ENCODE assay signal across 22 cellular contexts in genomic region chrX:87167841-87168240, GRCh38.
A peak's percentile ranks its signal among the peaks of the same experiment; 100 is the strongest.
DNase-seq lines count a peak whose midpoint lies in the region; ATAC-seq and TF ChIP-seq lines count a peak whose summit lies in the region.
"Had no signal": no experiment of that assay in that cellular context is flagged by ENCODE, and none has a peak within 500 bp of the region (broad histone marks: within the 10 kb centered on the region; RNA-seq: fewer than 3 reads in every experiment).

No MANE protein-coding gene starts in this region.

- H3K9ac ChIP-seq in HUES48 (ENCODE audit: low read depth, low read length) (no peak overlapping the region), endodermal cell (ENCODE audit: extremely low read depth, low read length, poor library complexity, severe bottlenecking) (no peak overlapping the region), mesendoderm (ENCODE audit: low read length) (no peak overlapping the region)
- H3K9ac ChIP-seq: BLaER1 treated with 17β-estradiol and CSF1 and Interleukin-3, amounts not matched to agents 10 nM and 100 nM had no signal

- H3K36me3 ChIP-seq in GM23338 (ENCODE audit: insufficient read depth): no peaks in the 10 kb centered on the region
- H3K36me3 ChIP-seq in HUES48 (ENCODE audit: control insufficient read depth, insufficient read depth, low read length): no peaks in the 10 kb centered on the region
- no peaks in the 10 kb centered on the region for H3K36me3 ChIP-seq in endodermal cell (ENCODE audit: control insufficient read depth, insufficient read depth, low read length)
- H3K36me3 ChIP-seq in mesendoderm (ENCODE audit: control insufficient read depth, insufficient read depth, low read length): no peaks in the 10 kb centered on the region
- no peaks in the 10 kb centered on the region for H3K36me3 ChIP-seq in CD4-positive, alpha-beta memory T cell (ENCODE audit: insufficient read depth, low read length)
- H3K36me3 ChIP-seq: BE2C; BLaER1 treated with 17β-estradiol and CSF1 and Interleukin-3, amounts not matched to agents 10 nM and 100 nM had no signal

- H3K56ac ChIP-seq in mesendoderm (ENCODE audit: low read length): no peak overlapping the region

- no peak overlapping the region for H4K5ac ChIP-seq in mesendoderm (ENCODE audit: low read length)

- DNase-seq in GM23338 (ENCODE audit: low spot score) (peak; percentile 51), endodermal cell (peak; percentile 44), mesendoderm (peak; percentile 19), WTC11 (ENCODE audit: low spot score) (no peak), LoVo (ENCODE audit: low spot score) (no peak), putamen (ENCODE audit: low spot score) (no peak)
- no peak for DNase-seq in CD4-positive, alpha-beta memory T cell
- DNase-seq: 8988T; ACHN; AML-193; BE2C; Calu3; CD4-positive, alpha-beta T cell; COR-L47; DMS53; DMS79 treated with DMSO at 0.1 percent for 48 hours; H7; HFFc6 had no signal

- H4K20me1 ChIP-seq in GM23338 (replicated peaks; ENCODE audit: insufficient read depth): no peaks in the 10 kb centered on the region
- H4K20me1 ChIP-seq: BLaER1 treated with 17β-estradiol and CSF1 and Interleukin-3, amounts not matched to agents 10 nM and 100 nM had no signal

- H3K36me3 Mint-ChIP-seq in GM23338 (ENCODE audit: low read depth): peaks cover 23% of the 10 kb centered on the region
- no peaks in the 10 kb centered on the region for H3K36me3 Mint-ChIP-seq in endodermal cell (ENCODE audit: low read depth)
- H3K36me3 Mint-ChIP-seq in WTC11: peaks cover 18% of the 10 kb centered on the region
- H3K36me3 Mint-ChIP-seq in CD4-positive, alpha-beta memory T cell: no peaks in the 10 kb centered on the region
- H3K36me3 Mint-ChIP-seq: CD14-positive monocyte had no signal

- peaks cover 2% of the 10 kb centered on the region for H3K27me3 Mint-ChIP-seq in GM23338 (ENCODE audit: insufficient read depth, low read depth, poor library complexity)
- H3K27me3 Mint-ChIP-seq in endodermal cell (ENCODE audit: insufficient read depth): peaks cover 3% of the 10 kb centered on the region
- no peaks in the 10 kb centered on the region for H3K27me3 Mint-ChIP-seq in WTC11 (ENCODE audit: low read depth)
- H3K27me3 Mint-ChIP-seq in CD4-positive, alpha-beta memory T cell: no peaks in the 10 kb centered on the region
- H3K27me3 Mint-ChIP-seq: CD4-positive, alpha-beta T cell had no signal

- H3K79me2 ChIP-seq in GM23338 (replicated peaks; ENCODE audit: insufficient read depth): no peaks in the 10 kb centered on the region
- no peaks in the 10 kb centered on the region for H3K79me2 ChIP-seq in mesendoderm (ENCODE audit: control insufficient read depth, insufficient read depth, low read length)

- H3K27me3 ChIP-seq in GM23338 (ENCODE audit: insufficient read depth): no peaks in the 10 kb centered on the region
- H3K27me3 ChIP-seq in HUES48 (ENCODE audit: control insufficient read depth, insufficient read depth, low read length): no peaks in the 10 kb centered on the region
- H3K27me3 ChIP-seq in endodermal cell (ENCODE audit: control insufficient read depth, insufficient read depth, low read length, poor library complexity, severe bottlenecking): peaks cover 15% of the 10 kb centered on the region
- H3K27me3 ChIP-seq in mesendoderm (ENCODE audit: insufficient read depth, low read length, poor library complexity): no peaks in the 10 kb centered on the region
- no peaks in the 10 kb centered on the region for H3K27me3 ChIP-seq in CD4-positive, alpha-beta memory T cell (ENCODE audit: insufficient read depth, low read length)
- H3K27me3 ChIP-seq: BE2C had no signal

- H3K4me3 ChIP-seq in GM23338 (no peak overlapping the region), HUES48 (ENCODE audit: low read depth, low read length) (no peak overlapping the region), endodermal cell (ENCODE audit: low read length) (no peak overlapping the region), mesendoderm (ENCODE audit: low read length) (no peak overlapping the region)
- no peak overlapping the region for H3K4me3 ChIP-seq in CD4-positive, alpha-beta memory T cell (ENCODE audit: low read length in 2 of 2)
- H3K4me3 ChIP-seq: A549; BLaER1 treated with 17β-estradiol and CSF1 and Interleukin-3, amounts not matched to agents 10 nM and 100 nM had no signal

- peak overlapping the region; percentile 63; the same call in 1 of the 2 replicates for H3K27ac ChIP-seq in GM23338 (ENCODE audit: low read depth)
- H3K27ac ChIP-seq in HUES48 (ENCODE audit: low read depth, low read length): peak overlapping the region; percentile 74
- no peak overlapping the region for H3K27ac ChIP-seq in endodermal cell (ENCODE audit: low read depth, low read length)
- H3K27ac ChIP-seq in mesendoderm (ENCODE audit: low read depth, low read length): no peak overlapping the region
- no peak overlapping the region for H3K27ac ChIP-seq in CD4-positive, alpha-beta memory T cell (ENCODE audit: low read depth, low read length)
- H3K27ac ChIP-seq: A549; BLaER1 treated with 17β-estradiol and CSF1 and Interleukin-3, amounts not matched to agents 10 nM and 100 nM had no signal

- TF ChIP-seq CTCF in GM23338 (conservative IDR thresholded peaks at IDR 0.05; ENCODE audit: low read depth in 2 of 2) (no peak), endodermal cell (conservative IDR thresholded peaks at IDR 0.05) (no peak), WTC11 (IDR thresholded peaks at IDR 0.05) (no peak)

- ATAC-seq in GM23338 (peak; percentile 72), WTC11 (no peak; the same call in 1 of the 2 replicates)
- ATAC-seq: A549 had no signal

- H3K79me1 ChIP-seq in mesendoderm (ENCODE audit: low read length): no peaks in the 10 kb centered on the region

- no peak overlapping the region for H2BK120ac ChIP-seq in mesendoderm (ENCODE audit: low read depth, low read length)

- H3K4me1 Mint-ChIP-seq in GM23338 (peaks cover 8% of the 10 kb centered on the region; the same call in 2 of the 3 replicates), endodermal cell (peaks cover 5% of the 10 kb centered on the region), WTC11 (0 out of 2 replicates have a peak, but pooled peaks cover 3% of the 10 kb centered on the region)
- no peaks in the 10 kb centered on the region for H3K4me1 Mint-ChIP-seq in CD4-positive, alpha-beta memory T cell
- H3K4me1 Mint-ChIP-seq: CD14-positive monocyte had no signal

- no peak overlapping the region for H3K18ac ChIP-seq in mesendoderm (ENCODE audit: low read length)

- H3K4ac ChIP-seq in mesendoderm (ENCODE audit: low read depth, low read length): no peak overlapping the region

- H4K8ac ChIP-seq in mesendoderm (ENCODE audit: low read depth, low read length): no peak overlapping the region

- no peaks in the 10 kb centered on the region for H3F3A ChIP-seq in GM23338 (replicated peaks; ENCODE audit: low read depth)

- H2AK5ac ChIP-seq in mesendoderm (ENCODE audit: low read length): no peak overlapping the region

- no peak overlapping the region for H3K27ac Mint-ChIP-seq in GM23338
- no peak overlapping the region for H3K27ac Mint-ChIP-seq in endodermal cell
- no peak overlapping the region for H3K27ac Mint-ChIP-seq in WTC11
- H3K27ac Mint-ChIP-seq in CD4-positive, alpha-beta memory T cell: no peak overlapping the region
- H3K27ac Mint-ChIP-seq: CD14-positive monocyte; CD4-positive, alpha-beta T cell; HFFc6 had no signal

- POLR2A ChIA-PET in WTC11 (lab: Charles Lee): no interaction called here
- POLR2A ChIA-PET in CD4-positive, alpha-beta memory T cell (lab: Charles Lee; ENCODE audit: partially characterized antibody): no interaction called here

- H2BK5ac ChIP-seq in mesendoderm (ENCODE audit: low read length): no peak overlapping the region

- CTCF ChIA-PET in WTC11 (lab: Charles Lee): no interaction called here
- CTCF ChIA-PET in CD4-positive, alpha-beta memory T cell (lab: Charles Lee; ENCODE audit: partially characterized antibody): no interaction called here

- H2AFZ ChIP-seq in GM23338: no peak overlapping the region

- intact Hi-C loops in CD4-positive, alpha-beta memory T cell (cut with micrococcal nuclease): no loop called here

- H3K9me3 Mint-ChIP-seq in GM23338 (peaks cover 24% of the 10 kb centered on the region), endodermal cell (peaks cover 5% of the 10 kb centered on the region), WTC11 (peaks cover 23% of the 10 kb centered on the region)
- peaks cover 0 to 5% (median under 1%) of the 10 kb centered on the region in 8 donors for H3K9me3 Mint-ChIP-seq in CD4-positive, alpha-beta memory T cell

- no peaks in the 10 kb centered on the region for H3K4me1 ChIP-seq in GM23338 (ENCODE audit: insufficient read depth)
- H3K4me1 ChIP-seq in HUES48 (ENCODE audit: control insufficient read depth, insufficient read depth, low read length): peaks cover 7% of the 10 kb centered on the region
- H3K4me1 ChIP-seq in endodermal cell (ENCODE audit: control insufficient read depth, insufficient read depth, low read length): no peaks in the 10 kb centered on the region
- no peaks in the 10 kb centered on the region for H3K4me1 ChIP-seq in mesendoderm (ENCODE audit: control insufficient read depth, low read depth, low read length)
- no peaks in the 10 kb centered on the region for H3K4me1 ChIP-seq in CD4-positive, alpha-beta memory T cell (ENCODE audit: insufficient read depth, low read length)
- H3K4me1 ChIP-seq: A549; BE2C; BLaER1 treated with 17β-estradiol and CSF1 and Interleukin-3, amounts not matched to agents 10 nM and 100 nM had no signal

- peaks cover 27% of the 10 kb centered on the region for H3K9me3 ChIP-seq in HUES48 (ENCODE audit: control insufficient read depth, insufficient read depth, low read length)
- no peaks in the 10 kb centered on the region for H3K9me3 ChIP-seq in endodermal cell (ENCODE audit: control insufficient read depth, low read length)
- H3K9me3 ChIP-seq in CD4-positive, alpha-beta memory T cell (ENCODE audit: control insufficient read depth in 1 of 2, low read length in 2 of 2): no peaks in the 10 kb centered on the region
- H3K9me3 ChIP-seq: A549; BE2C; BLaER1 treated with 17β-estradiol and CSF1 and Interleukin-3, amounts not matched to agents 10 nM and 100 nM had no signal

- H3K9me2 ChIP-seq in GM23338 (ENCODE audit: insufficient read depth): no peaks in the 10 kb centered on the region

- H2BK15ac ChIP-seq in mesendoderm (replicated peaks; ENCODE audit: low read depth): no peak overlapping the region

- no peak overlapping the region for H3K23ac ChIP-seq in mesendoderm (ENCODE audit: low read length)

- H3K4me3 Mint-ChIP-seq in GM23338 (no peak overlapping the region), endodermal cell (no peak overlapping the region), WTC11 (no peak overlapping the region)
- no peak overlapping the region for H3K4me3 Mint-ChIP-seq in CD4-positive, alpha-beta memory T cell
- H3K4me3 Mint-ChIP-seq: CD14-positive monocyte; CD4-positive, alpha-beta T cell; HFFc6 had no signal

- no peak overlapping the region for H3K4me2 ChIP-seq in GM23338
- H3K4me2 ChIP-seq in mesendoderm (ENCODE audit: low read length): no peak overlapping the region
- H3K4me2 ChIP-seq: A549; BLaER1 treated with 17β-estradiol and CSF1 and Interleukin-3, amounts not matched to agents 10 nM and 100 nM had no signal

TF ChIP-seq in WTC11, 78 proteins besides CTCF, POLR2A, EP300 and RAD21 (continues in another document):
- no peak for TF ChIP-seq MYBL2 (CRISPR knock-in tag; IDR thresholded peaks at IDR 0.05)

Comparison
In these comparisons a context has a peak if more than half of its experiments do, and no peak if none do; other contexts are left out.
1. DNase-seq: peak in GM23338 (single experiment), endodermal cell (single experiment) and mesendoderm (single experiment); none in WTC11 (single experiment), CD4-positive, alpha-beta memory T cell (0 of 5), LoVo (single experiment) and putamen (single experiment).
2. H3K27ac ChIP-seq: peak in GM23338 (single experiment) and HUES48 (single experiment); none in endodermal cell (single experiment), mesendoderm (single experiment) and CD4-positive, alpha-beta memory T cell (single experiment).